Comparison of ENCODE assay signal across 9 cellular contexts in the genomic region with DNA sequence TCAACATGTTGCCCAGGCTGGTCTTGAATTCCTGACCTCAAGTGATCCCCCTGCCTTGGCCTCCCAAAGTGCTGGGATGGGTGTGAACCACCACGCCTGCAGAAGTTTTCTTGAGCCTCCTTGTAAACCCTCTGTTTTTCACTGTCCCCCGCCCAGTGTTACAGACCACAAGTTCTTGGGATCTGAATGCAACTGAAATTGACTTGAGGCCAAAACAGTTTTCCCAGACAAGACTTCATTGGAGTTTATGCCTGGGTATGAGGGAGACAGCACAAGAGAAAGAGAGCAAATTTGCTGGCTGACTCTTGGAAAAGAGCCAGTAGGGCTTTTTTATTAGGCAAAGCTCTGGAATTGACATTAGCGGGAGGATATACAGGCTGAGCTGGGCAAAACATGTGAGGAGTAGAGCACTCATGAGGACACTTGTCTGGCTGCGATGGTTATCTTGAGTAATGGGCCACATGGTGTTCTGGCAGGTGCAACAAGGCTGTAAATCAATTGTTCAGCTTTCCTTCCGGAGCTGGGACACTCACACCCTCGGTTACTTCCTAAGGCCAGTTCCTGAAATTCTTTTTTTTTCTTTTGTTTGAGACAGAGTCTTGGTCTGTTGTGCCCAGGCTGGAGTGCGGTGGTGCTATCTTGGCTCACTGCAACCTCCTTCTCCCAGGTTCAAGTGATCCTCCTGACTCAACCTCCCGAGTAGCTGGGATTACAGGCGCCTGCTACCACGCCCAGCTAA. TPM values are rescaled to one million over a fixed set of nuclear protein-coding genes. Genes with fewer than 3 reads are reported as not detected.
DNase-seq lines count a peak whose midpoint lies in the region; TF ChIP-seq lines count a peak whose summit lies in the region.
"Had no signal": no experiment of that assay in that cellular context is flagged by ENCODE, and none has a peak within 500 bp of the region (broad histone marks: within the 10 kb centered on the region; RNA-seq: fewer than 3 reads in every experiment).

No MANE protein-coding gene starts in this region.

- TF ChIP-seq CTCF in suprapubic skin (IDR thresholded peaks at IDR 0.05) = no peak

- DNase-seq in NCI-H1092 treated with DMSO at 0.1 percent for 48 hours (lab: John Stamatoyannopoulos, UW) (peak; percentile 50), NCI-H1092 (lab: John Stamatoyannopoulos, UW) (no peak), NCI-H748 treated with DMSO at 0.1 percent for 48 hours (lab: John Stamatoyannopoulos, UW) (peak; percentile 89), foreskin melanocyte (peak; percentile 70), suprapubic skin (ENCODE audit: low spot score in 2 of 2) (no peak), NCI-H226 (no peak), GM19238 (ENCODE audit: insufficient read length, low spot score) (no peak)
- DNase-seq in central memory CD4-positive, alpha-beta T cell = no peak
- DNase-seq: 8988T had no signal

- TF ChIP-seq EP300 in suprapubic skin (IDR thresholded peaks at IDR 0.05) = no peak

- TF ChIP-seq POLR2A in suprapubic skin (IDR thresholded peaks at IDR 0.05) = no peak

- no peak overlapping the region for H3K4me3 ChIP-seq in suprapubic skin

- peak overlapping the region; percentile 76 for H3K27ac ChIP-seq in suprapubic skin

- no peaks in the 10 kb centered on the region for H3K36me3 ChIP-seq in suprapubic skin

- peaks cover 30% of the 10 kb centered on the region for H3K4me1 ChIP-seq in suprapubic skin

- WGBS in suprapubic skin = 18% methylated on average over 10 of the region's 10 CpGs

- H3K9me3 ChIP-seq in suprapubic skin = no peaks in the 10 kb centered on the region

- no peaks in the 10 kb centered on the region for H3K27me3 ChIP-seq in suprapubic skin

RNA-seq across cellular contexts. Expression of a gene that starts 12.7 kb away (rescaled TPM):
- 100 to 1,000 TPM; 178 to 227 (median 200) TPM for total RNA-seq in suprapubic skin

RNA-seq across cellular contexts. Expression of a gene that starts 15.6 kb away (rescaled TPM):
- total RNA-seq in suprapubic skin = 10 to 100 TPM in 2 of 4 donors, 1 to 10 TPM in 2; 5.1 to 17.2 (median 9.2) TPM

RNA-seq across cellular contexts. Expression of a gene that starts 30.9 kb away (rescaled TPM):
- total RNA-seq in suprapubic skin = 100 to 1,000 TPM in 1 of 4 donors, 10 to 100 TPM in 3; 77.6 to 250 (median 86.4) TPM

RNA-seq across cellular contexts. Expression of a gene that starts 36.9 kb away (rescaled TPM):
- total RNA-seq in suprapubic skin = 100 to 1,000 TPM in 1 of 4 donors, 10 to 100 TPM in 3; 90.4 to 100 (median 96.2) TPM

RNA-seq across cellular contexts. Expression of a gene that starts 37.3 kb away (rescaled TPM):
- 10 to 100 TPM; 18.1 to 25.4 (median 21.1) TPM for total RNA-seq in suprapubic skin

Comparison
In these comparisons a context has a peak if more than half of its experiments do, and no peak if none do; other contexts are left out.
1. DNase-seq: peak in NCI-H1092 treated with DMSO at 0.1 percent for 48 hours (single experiment), NCI-H748 treated with DMSO at 0.1 percent for 48 hours (single experiment) and foreskin melanocyte (single experiment); none in NCI-H1092 (single experiment), suprapubic skin (0 of 2), NCI-H226 (single experiment), central memory CD4-positive, alpha-beta T cell (single experiment) and GM19238 (single experiment).